In genomic region chr5:168327994-168328393, GRCh38 we compare ENCODE assay signal across 19 cellular contexts. TPM values are rescaled to one million over a fixed set of nuclear protein-coding genes. Genes with fewer than 3 reads are reported as not detected.
DNase-seq lines count a peak whose midpoint lies in the region; ATAC-seq, FAIRE-seq and TF ChIP-seq lines count a peak whose summit lies in the region.
"Had no signal": no experiment of that assay in that cellular context is flagged by ENCODE, and none has a peak within 500 bp of the region (broad histone marks: within the 10 kb centered on the region; RNA-seq: fewer than 3 reads in every experiment).

No MANE protein-coding gene starts in this region.

- no peak for TF ChIP-seq RAD21 in H1 (IDR thresholded peaks at IDR 0.05 in 1 of 2, conservative IDR thresholded peaks at IDR 0.05 in 1 of 2; ENCODE audit: low read depth in 2 of 2, low read length in 2 of 2)

- H2BK20ac ChIP-seq in H1 (ENCODE audit: low read length): peak overlapping the region; percentile 23; the same call in 1 of the 2 replicates

- no peak overlapping the region for H3K18ac ChIP-seq in H1 (ENCODE audit: extremely low read depth, low read length)

- H3K27ac ChIP-seq in MM.1S (ENCODE audit: low read length) (peak overlapping the region; percentile 81; the same call in 1 of the 2 replicates), H1 (ENCODE audit: low read depth, low read length) (no peak overlapping the region), A673 (ENCODE audit: low read depth, low read length, poor library complexity, severe bottlenecking) (no peak overlapping the region)
- H3K27ac ChIP-seq: suprapubic skin had no signal

- no peaks in the 10 kb centered on the region for H3K23me2 ChIP-seq in H1 (ENCODE audit: low read depth, low read length)

- peaks cover 63% of the 10 kb centered on the region for H3K79me2 ChIP-seq in MM.1S (ENCODE audit: low read length)
- peaks cover 0 to 54% of the 10 kb centered on the region in 2 experiments; a peak in 2 of 4 replicates for H3K79me2 ChIP-seq in H1 (ENCODE audit: control insufficient read depth in 1 of 2, insufficient read depth in 2 of 2, low read length in 2 of 2)

- 0 out of 2 replicates have a peak overlapping the region, but pooled peaks have one; percentile 3 for H2BK15ac ChIP-seq in H1 (ENCODE audit: low read length)

- no peaks in the 10 kb centered on the region for H3K9me2 ChIP-seq in MM.1S (replicated peaks; ENCODE audit: insufficient read depth, low read length)

- no peak overlapping the region for H4K91ac ChIP-seq in H1 (replicated peaks; ENCODE audit: insufficient read length, low read length)

- DNase-seq in DMS53 (lab: John Stamatoyannopoulos, UW): peak; percentile 65
- DNase-seq in MM.1S: no peak
- no peak for DNase-seq in H1 (ENCODE audit: low read depth in 1 of 2, low spot score in 2 of 2)
- peak; percentile 19 for DNase-seq in posterior vena cava (ENCODE audit: low spot score)
- no peak for DNase-seq in A673 (ENCODE audit: low spot score)
- DNase-seq in stimulated activated effector memory CD8-positive, alpha-beta T cell treated with anti-CD3 and anti-CD28 coated beads, Interleukin-12 subunit alpha, Interleukin-12 subunit beta, amount 100 ng/mL, for 72 hours (ENCODE audit: low spot score in 2 of 2): no peak
- DNase-seq in COLO829 (ENCODE audit: low spot score): no peak
- DNase-seq in NCI-H1436 treated with DMSO at 0.1 percent for 48 hours (lab: John Stamatoyannopoulos, UW): no peak
- DNase-seq: central memory CD4-positive, alpha-beta T cell; GDM1; glutamatergic neuron; NCI-H1092; NCI-H2227 treated with DMSO at 0.1 percent for 48 hours; T-helper 1 cell had no signal

- TF ChIP-seq CTCF in MM.1S (IDR thresholded peaks at IDR 0.05; ENCODE audit: low read length) (no peak), H1 (IDR thresholded peaks at IDR 0.05; ENCODE audit: control extremely low read depth in 1 of 3, insufficient read depth in 1 of 3, low read depth in 1 of 3, low read length in 3 of 3) (no peak), A673 (conservative IDR thresholded peaks at IDR 0.05; ENCODE audit: low read depth, low read length) (no peak)

- no peak for FAIRE-seq in H1 (lab: Jason Lieb, UNC)
- FAIRE-seq: islet of Langerhans had no signal

- H2BK120ac ChIP-seq in H1 (replicated peaks; ENCODE audit: low read depth, low read length): no peak overlapping the region

- H3K79me1 ChIP-seq in H1 (ENCODE audit: low read depth, low read length): peaks cover 16% of the 10 kb centered on the region

- peaks cover 18% of the 10 kb centered on the region for H3F3A ChIP-seq in MM.1S (ENCODE audit: insufficient read depth, low read length)

- no peak overlapping the region for H2BK12ac ChIP-seq in H1 (ENCODE audit: low read depth, low read length)

- H3K27me3 ChIP-seq in MM.1S (replicated peaks; ENCODE audit: insufficient read depth, low read length) (no peaks in the 10 kb centered on the region), H1 (replicated peaks in 1 of 4; ENCODE audit: control insufficient read depth in 3 of 4, extremely low read depth in 1 of 4, insufficient read depth in 3 of 4, low read length in 3 of 4) (no peaks in the 10 kb centered on the region), A673 (replicated peaks; ENCODE audit: insufficient read depth, low read depth, low read length, poor library complexity) (no peaks in the 10 kb centered on the region)
- H3K27me3 ChIP-seq: suprapubic skin had no signal

- no TSS peak for BruUV-seq in A673 (replicated peaks; lab: Mats Ljungman, UMichigan)

- H3K4me2 ChIP-seq in MM.1S (ENCODE audit: low read depth, low read length) (peak overlapping the region; percentile 11), H1 (ENCODE audit: insufficient read depth in 1 of 2, low read depth in 2 of 2, low read length in 2 of 2) (peak overlapping the region in 1 of 2 experiments; percentile 61; a peak in 1 of 4 replicates)

- H3K9me3 Mint-ChIP-seq in stimulated activated effector memory CD8-positive, alpha-beta T cell treated with anti-CD3 and anti-CD28 coated beads, Interleukin-12 subunit alpha, Interleukin-12 subunit beta, amount 100 ng/mL, for 72 hours: no peaks in the 10 kb centered on the region
- H3K9me3 Mint-ChIP-seq: activated naive CD4-positive, alpha-beta T cell treated with anti-CD3 and anti-CD28 coated beads, Interleukin-2, amount 50 U/mL, for 24 hours had no signal

- POLR2A ChIA-PET in H1 (lab: Charles Lee; ENCODE audit: partially characterized antibody): interaction anchor here (0.7 to 2.3 kb wide), 4 partner anchors 13 to 33 kb away, joined by 3 to 7 read pairs (median 4); no protein-coding TSS in a partner anchor
- POLR2A ChIA-PET in A673 (lab: Charles Lee; ENCODE audit: low non-redundant PET): no interaction called here

- no peaks in the 10 kb centered on the region for H3K36me3 Mint-ChIP-seq in stimulated activated effector memory CD8-positive, alpha-beta T cell treated with anti-CD3 and anti-CD28 coated beads, Interleukin-12 subunit alpha, Interleukin-12 subunit beta, amount 100 ng/mL, for 72 hours
- H3K36me3 Mint-ChIP-seq: activated naive CD4-positive, alpha-beta T cell treated with anti-CD3 and anti-CD28 coated beads, Interleukin-2, amount 50 U/mL, for 24 hours had no signal

- H3K4me3 ChIP-seq in MM.1S (ENCODE audit: low read length) (no peak overlapping the region), H1 (ENCODE audit: extremely low read depth in 1 of 4, insufficient read depth in 2 of 4, low read depth in 3 of 4, low read length in 4 of 4) (no peak overlapping the region), A673 (ENCODE audit: low read depth, low read length, poor library complexity, severe bottlenecking) (no peak overlapping the region)
- H3K4me3 ChIP-seq: mucosa of descending colon, suprapubic skin had no signal

- no peak overlapping the region for H2AFZ ChIP-seq in MM.1S (ENCODE audit: low read length)
- H2AFZ ChIP-seq in H1 (ENCODE audit: low read length): no peak overlapping the region

- no peak overlapping the region for H4K8ac ChIP-seq in H1 (ENCODE audit: extremely low read depth, insufficient read depth, low read length)

- no peak overlapping the region for H3K56ac ChIP-seq in H1 (replicated peaks; ENCODE audit: insufficient read length, low read depth, low read length)

- no peak overlapping the region for H3K9ac ChIP-seq in MM.1S (ENCODE audit: low read length)
- H3K9ac ChIP-seq in H1 (replicated peaks in 1 of 4; ENCODE audit: extremely low read depth in 1 of 4, low read depth in 3 of 4, low read length in 3 of 4): no peak overlapping the region

- H4K20me1 ChIP-seq in MM.1S (ENCODE audit: insufficient read depth, low read length) (no peaks in the 10 kb centered on the region), H1 (replicated peaks in 1 of 2; ENCODE audit: control insufficient read depth in 1 of 2, insufficient read depth in 2 of 2, low read length in 2 of 2) (peaks cover 6 to 8% of the 10 kb centered on the region in 2 experiments)

- H3K23ac ChIP-seq in H1 (ENCODE audit: insufficient read length): no peak overlapping the region

- H3K4me1 ChIP-seq in MM.1S (ENCODE audit: low read length) (peaks cover 34% of the 10 kb centered on the region), H1 (replicated peaks in 1 of 4; ENCODE audit: control insufficient read depth in 3 of 4, insufficient read depth in 4 of 4, low read length in 3 of 4) (peaks cover 14 to 29% (median 21%) of the 10 kb centered on the region in 4 experiments), A673 (ENCODE audit: insufficient read depth, low read length, poor library complexity, severe bottlenecking) (no peaks in the 10 kb centered on the region)

- H2AK5ac ChIP-seq in H1 (ENCODE audit: low read depth, low read length): no peak overlapping the region

- H3K9me3 ChIP-seq in MM.1S (replicated peaks; ENCODE audit: insufficient read depth, low read length) (no peaks in the 10 kb centered on the region), H1 (ENCODE audit: insufficient read depth in 2 of 2, low read depth in 1 of 2, low read length in 1 of 2) (no peaks in the 10 kb centered on the region), A673 (ENCODE audit: low read depth, low read length, poor library complexity, severe bottlenecking) (no peaks in the 10 kb centered on the region)
- H3K9me3 ChIP-seq: mucosa of descending colon, suprapubic skin had no signal

- 85% methylated on average over 4 of the region's 4 CpGs; no CpG with 5 or more reads in 1 of the 2 experiments for WGBS in H1 (ENCODE audit: extremely low coverage in 1 of 2, insufficient coverage in 1 of 2, insufficient read length in 1 of 2, insufficient replicate concordance in 2 of 2, low coverage in 1 of 2, low lambda C conversion rate in 2 of 2, missing lambda C conversion rate in 1 of 2), 2 experiments

- TF ChIP-seq POLR2A in H1 (IDR thresholded peaks at IDR 0.05; ENCODE audit: control extremely low read depth in 1 of 2, low read depth in 2 of 2, low read length in 2 of 2): no peak

- no peak overlapping the region for H3K14ac ChIP-seq in H1 (ENCODE audit: insufficient read length)

- CTCF ChIA-PET in H1 (lab: Charles Lee; ENCODE audit: partially characterized antibody) (interaction anchor here (0.7 to 2.4 kb wide), 13 partner anchors 9 to 100 kb away, joined by 3 to 12 read pairs (median 4); partner anchors contain the start of gene WWC1), A673 (lab: Charles Lee) (no interaction called here)

- no peak overlapping the region for H2BK5ac ChIP-seq in H1 (ENCODE audit: low read depth, low read length)

- no peak for TF ChIP-seq EP300 in H1 (IDR thresholded peaks at IDR 0.05; ENCODE audit: borderline replicate concordance in 1 of 2, low read depth in 2 of 2, low read length in 2 of 2)

- H4K5ac ChIP-seq in H1 (ENCODE audit: insufficient read length, low read depth, low read length): no peak overlapping the region

- H3K36me3 ChIP-seq in MM.1S (replicated peaks; ENCODE audit: insufficient read depth, low read length) (no peaks in the 10 kb centered on the region), H1 (ENCODE audit: control insufficient read depth in 2 of 4, insufficient read depth in 4 of 4, low read length in 3 of 4) (no peaks in the 10 kb centered on the region), A673 (ENCODE audit: insufficient read depth, low read length, poor library complexity, severe bottlenecking) (no peaks in the 10 kb centered on the region)
- H3K36me3 ChIP-seq: suprapubic skin had no signal

- no peaks in the 10 kb centered on the region for H3K4me1 Mint-ChIP-seq in stimulated activated effector memory CD8-positive, alpha-beta T cell treated with anti-CD3 and anti-CD28 coated beads, Interleukin-12 subunit alpha, Interleukin-12 subunit beta, amount 100 ng/mL, for 72 hours
- H3K4me1 Mint-ChIP-seq: activated naive CD4-positive, alpha-beta T cell treated with anti-CD3 and anti-CD28 coated beads, Interleukin-2, amount 50 U/mL, for 24 hours had no signal

- H3K4me3 Mint-ChIP-seq in stimulated activated effector memory CD8-positive, alpha-beta T cell treated with anti-CD3 and anti-CD28 coated beads, Interleukin-12 subunit alpha, Interleukin-12 subunit beta, amount 100 ng/mL, for 72 hours: no peak overlapping the region
- H3K4me3 Mint-ChIP-seq: activated naive CD4-positive, alpha-beta T cell treated with anti-CD3 and anti-CD28 coated beads, Interleukin-2, amount 50 U/mL, for 24 hours had no signal

- no peak overlapping the region for H3K27ac Mint-ChIP-seq in stimulated activated effector memory CD8-positive, alpha-beta T cell treated with anti-CD3 and anti-CD28 coated beads, Interleukin-12 subunit alpha, Interleukin-12 subunit beta, amount 100 ng/mL, for 72 hours
- H3K27ac Mint-ChIP-seq: activated naive CD4-positive, alpha-beta T cell treated with anti-CD3 and anti-CD28 coated beads, Interleukin-2, amount 50 U/mL, for 24 hours had no signal

- intact Hi-C loops in posterior vena cava (cut with DNase I): no loop called here
- intact Hi-C loops in A673 (cut with micrococcal nuclease; ENCODE audit: unreplicated experiment): no loop called here

- H3K4ac ChIP-seq in H1 (replicated peaks; ENCODE audit: insufficient read length, low read depth, low read length): no peak overlapping the region

- no peak for ATAC-seq in stimulated activated effector memory CD8-positive, alpha-beta T cell treated with anti-CD3 and anti-CD28 coated beads, Interleukin-12 subunit alpha, Interleukin-12 subunit beta, amount 100 ng/mL, for 72 hours
- ATAC-seq: activated CD4-positive, CD25-positive, alpha-beta regulatory T cell treated with anti-CD3 and anti-CD28 coated beads, Interleukin-2, amount 50 U/mL, for 24 hours had no signal

RNA-seq across cellular contexts. Expression of gene WWC1, which starts 36.5 kb away (rescaled TPM):
- total RNA-seq in H1 (2021; fragmentation: NEBNext Ultra II Directional; extraction: Animal tissue kit (Norgen Biotek cat#: 25700)): 41.1 and 42.7 TPM in 2 replicates
- 16.4 and 19.5 TPM in 2 replicates for polyA plus RNA-seq in H1 (2011; rRNA removed)
- 25.6 TPM for polyA plus RNA-seq in H1 (2011; cell fraction: cytosol; rRNA removed)
- polyA plus RNA-seq in H1 (2011; cell fraction: nucleus; rRNA removed): 23.1 TPM
- 33.1 to 40.9 TPM (median 34.7 TPM) in 4 replicates for polyA plus RNA-seq in H1 (2012, experiment 1 of 2)
- 18.3 TPM for polyA plus RNA-seq in H1 (2012, experiment 2 of 2)
- 18.6 TPM for polyA plus RNA-seq in H1 (2013, experiment 1 of 2)
- 18.5 TPM for polyA plus RNA-seq in H1 (2013, experiment 2 of 2)
- polyA minus RNA-seq in H1 (2011; rRNA and poly(A)+ RNA removed): 39.0 and 39.2 TPM in 2 replicates
- 24.8 TPM for polyA minus RNA-seq in H1 (2011; cell fraction: cytosol; rRNA and poly(A)+ RNA removed)
- 24.5 TPM for polyA minus RNA-seq in H1 (2011; cell fraction: nucleus; rRNA and poly(A)+ RNA removed)
- total RNA-seq in posterior vena cava (under 1 TPM; 0.33 to 0.97 TPM), A673 (2021) (8.2 and 8.8 TPM in 2 replicates)

Comparison
In these comparisons a context has a peak if more than half of its experiments do, and no peak if none do; other contexts are left out.
1. DNase-seq: peak in DMS53 (single experiment) and posterior vena cava (single experiment); none in MM.1S (single experiment), H1 (0 of 2), A673 (single experiment), stimulated activated effector memory CD8-positive, alpha-beta T cell treated with anti-CD3 and anti-CD28 coated beads, Interleukin-12 subunit alpha, Interleukin-12 subunit beta, amount 100 ng/mL, for 72 hours (0 of 2), COLO829 (single experiment) and NCI-H1436 treated with DMSO at 0.1 percent for 48 hours (single experiment).